ENCODE assay signal across 8 cellular contexts in genomic region chr18:46250084-46250811, GRCh38.
DNase-seq lines count a peak whose midpoint lies in the region; ATAC-seq and TF ChIP-seq lines count a peak whose summit lies in the region.

No MANE protein-coding gene starts in this region.

- H3K27me3 ChIP-seq in gastrocnemius medialis (no peaks in the 10 kb centered on the region), dorsolateral prefrontal cortex (no peaks in the 10 kb centered on the region)

- H3K9me3 ChIP-seq in gastrocnemius medialis = no peaks in the 10 kb centered on the region

- TF ChIP-seq CTCF in gastrocnemius medialis (IDR thresholded peaks at IDR 0.05 in 4 of 5, conservative IDR thresholded peaks at IDR 0.05 in 1 of 5) (no peak), dorsolateral prefrontal cortex (IDR thresholded peaks at IDR 0.05 in 54 of 56, conservative IDR thresholded peaks at IDR 0.05 in 2 of 56; ENCODE audit: low read depth in 1 of 56, partially characterized antibody in 56 of 56) (no peak)

- H3K27ac ChIP-seq in gastrocnemius medialis (peak overlapping the region; percentile 1 to 26 (median 12)), dorsolateral prefrontal cortex (peak overlapping the region in 21 of 59 donors; percentile 3 to 65 (median 39))

- H3K4me1 ChIP-seq in gastrocnemius medialis = peaks cover 29 to 33% of the 10 kb centered on the region in 2 donors

- H3K36me3 ChIP-seq in gastrocnemius medialis = no peaks in the 10 kb centered on the region

- TF ChIP-seq POLR2A in gastrocnemius medialis (IDR thresholded peaks at IDR 0.05) = no peak

- in situ Hi-C loops in gastrocnemius medialis (cut with MboI; ENCODE audit: low sequenced_read_pairs in 4 of 4) = no loop called here

- ATAC-seq in HG02938 (IDR thresholded peaks at IDR 0.05; ENCODE audit: unreplicated experiment) (peak; percentile 99), gastrocnemius medialis (peak in 1 of 2 donors; percentile 55)

- H3K4me3 ChIP-seq in gastrocnemius medialis (no peak overlapping the region), dorsolateral prefrontal cortex (peak overlapping the region in 3 of 59 donors; percentile 5 to 11 (median 9))

- intact Hi-C loops in gastrocnemius medialis (cut with DNase I; ENCODE audit: low total_unique reads) (no loop called here), dorsolateral prefrontal cortex (cut with DNase I) (loop anchor here in 1 of 2 donors (10.0 kb wide), 1 partner anchor 75 kb away; a partner anchor contains a TSS)

- DNase-seq in activated T-cell treated with anti-CD3 and anti-CD28 coated beads for 24 hours (ENCODE audit: low read depth) (peak; percentile 36), NCI-H2196 (lab: John Stamatoyannopoulos, UW; ENCODE audit: unreplicated experiment) (peak; percentile 84), foreskin melanocyte (peak; percentile 91), gastrocnemius medialis (no peak), dorsolateral prefrontal cortex (no peak)
- DNase-seq in activated T-cell treated with anti-CD3 and anti-CD28 coated beads, Interleukin-2, amount 50 U/mL, for 48 hours = no peak
- DNase-seq in activated CD8-positive, alpha-beta memory T cell treated with anti-CD3 and anti-CD28 coated beads, Interleukin-2, amount 50 U/mL, for 4 hours = peak; percentile 20

Comparison
In these comparisons a context has a peak if more than half of its experiments do, and no peak if none do; other contexts are left out.
1. DNase-seq: peak in activated T-cell treated with anti-CD3 and anti-CD28 coated beads for 24 hours (single experiment), NCI-H2196 (single experiment), activated CD8-positive, alpha-beta memory T cell treated with anti-CD3 and anti-CD28 coated beads, Interleukin-2, amount 50 U/mL, for 4 hours (single experiment) and foreskin melanocyte (single experiment); none in activated T-cell treated with anti-CD3 and anti-CD28 coated beads, Interleukin-2, amount 50 U/mL, for 48 hours (0 of 2), gastrocnemius medialis (0 of 2) and dorsolateral prefrontal cortex (0 of 10).